Comparison of ENCODE assay signal across 15 cellular contexts in the genomic region with DNA sequence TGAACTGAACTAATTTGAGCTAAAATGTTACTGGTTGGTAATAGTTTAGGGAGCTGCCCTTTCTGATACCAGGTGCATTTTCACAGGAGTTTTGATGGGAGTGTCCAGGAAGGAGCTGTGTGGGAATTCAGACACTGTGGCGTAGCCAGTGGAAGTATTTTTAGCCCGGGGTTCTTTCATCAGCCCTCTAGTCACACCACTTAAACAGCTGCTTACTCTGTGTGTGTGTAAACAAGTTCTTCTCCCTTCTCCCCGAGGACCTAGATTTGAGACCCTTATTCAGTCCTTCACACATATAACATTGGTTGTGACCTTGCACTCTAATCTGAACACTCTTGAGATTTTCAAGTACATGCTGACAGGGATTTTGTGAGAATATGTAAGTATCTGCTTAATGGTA.
"Had no signal": no experiment of that assay in that cellular context is flagged by ENCODE, and none has a peak within 500 bp of the region (broad histone marks: within the 10 kb centered on the region; RNA-seq: fewer than 3 reads in every experiment).

No MANE protein-coding gene starts in this region.

- ATAC-seq: activated CD4-positive, CD25-positive, alpha-beta regulatory T cell treated with anti-CD3 and anti-CD28 coated beads, Interleukin-2, amount 50 U/mL, for 24 hours; naive thymus-derived CD4-positive, alpha-beta T cell; right lobe of liver had no signal

- H3K36me3 ChIP-seq: right lobe of liver, transverse colon had no signal

- DNase-seq: activated CD4-positive, alpha-beta T cell treated with anti-CD3 and anti-CD28 coated beads, Interleukin-2, amount 50 U/mL, for 4 hours; activated effector memory CD4-positive, alpha-beta T cell treated with anti-CD3 and anti-CD28 coated beads, Interleukin-2, amount 50 U/mL, for 16 hours; activated T-cell treated with anti-CD3 and anti-CD28 coated beads, Interleukin-2, amount 50 U/mL, for 1 hour; endodermal cell; glutamatergic neuron; midbrain; naive thymus-derived CD4-positive, alpha-beta T cell; posterior cingulate gyrus; right lobe of liver; stimulated activated CD4-positive, alpha-beta T cell treated with anti-CD3 and anti-CD28 coated beads, Interleukin-2, amount 100 ng/mL, for 24 hours; stimulated activated naive CD4-positive, alpha-beta T cell; substantia nigra; transverse colon had no signal

- H3K36me3 Mint-ChIP-seq: activated naive CD8-positive, alpha-beta T cell; naive thymus-derived CD4-positive, alpha-beta T cell had no signal

- H3K4me3 Mint-ChIP-seq: activated naive CD8-positive, alpha-beta T cell; endodermal cell; naive thymus-derived CD4-positive, alpha-beta T cell had no signal

- H3K27me3 ChIP-seq: right lobe of liver, transverse colon had no signal

- H3K4me1 ChIP-seq: right lobe of liver, transverse colon had no signal

- H3K9me3 Mint-ChIP-seq: endodermal cell; naive thymus-derived CD4-positive, alpha-beta T cell had no signal

- H3K4me1 Mint-ChIP-seq: naive thymus-derived CD4-positive, alpha-beta T cell had no signal

- H3K27ac ChIP-seq: right lobe of liver, transverse colon had no signal

- H3K27ac Mint-ChIP-seq: activated naive CD8-positive, alpha-beta T cell; endodermal cell; naive thymus-derived CD4-positive, alpha-beta T cell had no signal

- H3K9me3 ChIP-seq: transverse colon had no signal

- H3K4me3 ChIP-seq: right lobe of liver, transverse colon had no signal

- H3K27me3 Mint-ChIP-seq: activated naive CD8-positive, alpha-beta T cell had no signal
